In genomic region chr6:148398244-148398643, GRCh38 we compare ENCODE assay signal across 1 cellular context.
TF ChIP-seq lines count a peak whose summit lies in the region.

No MANE protein-coding gene starts in this region.

TF ChIP-seq in HepG2, 621 proteins besides CTCF, POLR2A, EP300 and RAD21 (continued from another document):
- no peak for TF ChIP-seq AHDC1 (CRISPR knock-in tag; IDR thresholded peaks at IDR 0.05; ENCODE audit: borderline replicate concordance)
- no peak for TF ChIP-seq JUND (CRISPR knock-in tag; IDR thresholded peaks at IDR 0.05)
- TF ChIP-seq SALL2 (CRISPR knock-in tag; IDR thresholded peaks at IDR 0.05): no peak
- TF ChIP-seq FOXK1 (CRISPR knock-in tag; IDR thresholded peaks at IDR 0.05; ENCODE audit: borderline replicate concordance, low read depth): no peak
- no peak for TF ChIP-seq ZNF296 (CRISPR knock-in tag; conservative IDR thresholded peaks at IDR 0.05)
- TF ChIP-seq, protein P1, sequence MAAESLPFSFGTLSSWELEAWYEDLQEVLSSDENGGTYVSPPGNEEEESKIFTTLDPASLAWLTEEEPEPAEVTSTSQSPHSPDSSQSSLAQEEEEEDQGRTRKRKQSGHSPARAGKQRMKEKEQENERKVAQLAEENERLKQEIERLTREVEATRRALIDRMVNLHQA (CRISPR knock-in tag; IDR thresholded peaks at IDR 0.05): no peak
- no peak for TF ChIP-seq ZNF136 (CRISPR knock-in tag; IDR thresholded peaks at IDR 0.05; ENCODE audit: low read depth)
- TF ChIP-seq, protein P2, sequence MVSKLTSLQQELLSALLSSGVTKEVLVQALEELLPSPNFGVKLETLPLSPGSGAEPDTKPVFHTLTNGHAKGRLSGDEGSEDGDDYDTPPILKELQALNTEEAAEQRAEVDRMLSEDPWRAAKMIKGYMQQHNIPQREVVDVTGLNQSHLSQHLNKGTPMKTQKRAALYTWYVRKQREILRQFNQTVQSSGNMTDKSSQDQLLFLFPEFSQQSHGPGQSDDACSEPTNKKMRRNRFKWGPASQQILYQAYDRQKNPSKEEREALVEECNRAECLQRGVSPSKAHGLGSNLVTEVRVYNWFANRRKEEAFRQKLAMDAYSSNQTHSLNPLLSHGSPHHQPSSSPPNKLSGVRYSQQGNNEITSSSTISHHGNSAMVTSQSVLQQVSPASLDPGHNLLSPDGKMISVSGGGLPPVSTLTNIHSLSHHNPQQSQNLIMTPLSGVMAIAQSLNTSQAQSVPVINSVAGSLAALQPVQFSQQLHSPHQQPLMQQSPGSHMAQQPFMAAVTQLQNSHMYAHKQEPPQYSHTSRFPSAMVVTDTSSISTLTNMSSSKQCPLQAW (CRISPR knock-in tag; IDR thresholded peaks at IDR 0.05): no peak
- TF ChIP-seq ZBTB10 (CRISPR knock-in tag; IDR thresholded peaks at IDR 0.05; ENCODE audit: borderline replicate concordance): no peak
